ENCODE assay signal across 1 cellular context in the genomic region with DNA sequence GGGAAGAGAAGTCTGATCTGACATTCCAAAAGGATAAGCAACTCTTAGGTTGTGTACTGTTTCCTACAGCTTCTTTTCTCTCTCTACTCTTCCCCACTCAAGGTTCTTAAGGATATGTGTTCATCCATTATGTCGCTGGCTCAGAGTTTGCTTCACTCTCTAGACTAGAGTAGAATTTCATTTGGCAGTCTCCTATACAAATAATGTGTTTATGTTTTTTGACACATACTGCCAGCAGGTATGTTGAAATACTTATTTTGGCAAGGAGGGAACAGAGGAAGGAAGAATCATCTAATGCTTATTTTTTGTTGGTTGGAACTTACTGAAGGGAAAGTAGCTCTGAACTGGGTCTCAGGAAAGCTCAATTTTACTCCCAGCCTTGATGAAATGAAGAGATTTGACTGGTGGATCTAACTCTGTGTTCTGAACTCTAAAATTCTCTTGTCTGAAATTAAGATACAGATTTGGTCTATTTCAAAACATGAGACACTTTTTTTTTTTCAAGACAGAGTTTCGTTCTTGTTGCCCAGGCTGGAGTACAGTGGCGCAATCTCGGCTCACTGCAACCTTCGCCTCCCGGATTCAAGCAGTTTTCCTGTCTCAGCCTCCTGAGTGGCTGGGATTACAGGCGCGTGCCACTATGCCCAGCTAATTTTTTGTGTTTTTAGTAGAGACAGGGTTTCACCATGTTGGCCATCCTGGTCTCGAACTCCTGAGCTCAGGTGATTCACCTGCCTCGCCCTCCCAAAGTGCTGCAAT.
TF ChIP-seq lines count a peak whose summit lies in the region.

No MANE protein-coding gene starts in this region.

TF ChIP-seq in HepG2, 621 proteins besides CTCF, POLR2A, EP300 and RAD21:
- TF ChIP-seq GABPB1 (CRISPR knock-in tag; IDR thresholded peaks at IDR 0.05) = no peak
- TF ChIP-seq, protein P1, sequence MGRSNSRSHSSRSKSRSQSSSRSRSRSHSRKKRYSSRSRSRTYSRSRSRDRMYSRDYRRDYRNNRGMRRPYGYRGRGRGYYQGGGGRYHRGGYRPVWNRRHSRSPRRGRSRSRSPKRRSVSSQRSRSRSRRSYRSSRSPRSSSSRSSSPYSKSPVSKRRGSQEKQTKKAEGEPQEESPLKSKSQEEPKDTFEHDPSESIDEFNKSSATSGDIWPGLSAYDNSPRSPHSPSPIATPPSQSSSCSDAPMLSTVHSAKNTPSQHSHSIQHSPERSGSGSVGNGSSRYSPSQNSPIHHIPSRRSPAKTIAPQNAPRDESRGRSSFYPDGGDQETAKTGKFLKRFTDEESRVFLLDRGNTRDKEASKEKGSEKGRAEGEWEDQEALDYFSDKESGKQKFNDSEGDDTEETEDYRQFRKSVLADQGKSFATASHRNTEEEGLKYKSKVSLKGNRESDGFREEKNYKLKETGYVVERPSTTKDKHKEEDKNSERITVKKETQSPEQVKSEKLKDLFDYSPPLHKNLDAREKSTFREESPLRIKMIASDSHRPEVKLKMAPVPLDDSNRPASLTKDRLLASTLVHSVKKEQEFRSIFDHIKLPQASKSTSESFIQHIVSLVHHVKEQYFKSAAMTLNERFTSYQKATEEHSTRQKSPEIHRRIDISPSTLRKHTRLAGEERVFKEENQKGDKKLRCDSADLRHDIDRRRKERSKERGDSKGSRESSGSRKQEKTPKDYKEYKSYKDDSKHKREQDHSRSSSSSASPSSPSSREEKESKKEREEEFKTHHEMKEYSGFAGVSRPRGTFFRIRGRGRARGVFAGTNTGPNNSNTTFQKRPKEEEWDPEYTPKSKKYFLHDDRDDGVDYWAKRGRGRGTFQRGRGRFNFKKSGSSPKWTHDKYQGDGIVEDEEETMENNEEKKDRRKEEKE (IDR thresholded peaks at IDR 0.05) = no peak
- no peak for TF ChIP-seq SIN3A (IDR thresholded peaks at IDR 0.05; ENCODE audit: borderline replicate concordance, low read depth, low read length)
- no peak for TF ChIP-seq YY1 (IDR thresholded peaks at IDR 0.05; ENCODE audit: insufficient read depth, insufficient replicate concordance, low read depth, low read length)
- TF ChIP-seq KAT2B (IDR thresholded peaks at IDR 0.05; ENCODE audit: borderline replicate concordance, low read depth, low read length) = no peak
- TF ChIP-seq KLF11 (CRISPR knock-in tag; IDR thresholded peaks at IDR 0.05) = no peak
- TF ChIP-seq DNMT3B (CRISPR knock-in tag; conservative IDR thresholded peaks at IDR 0.05) = no peak
- no peak for TF ChIP-seq ZBTB42 (CRISPR knock-in tag; IDR thresholded peaks at IDR 0.05)
- TF ChIP-seq SAFB2 (CRISPR knock-in tag; IDR thresholded peaks at IDR 0.05; ENCODE audit: borderline replicate concordance, low read depth) = no peak
